20 cellular contexts compared by ENCODE assay signal in the genomic region with DNA sequence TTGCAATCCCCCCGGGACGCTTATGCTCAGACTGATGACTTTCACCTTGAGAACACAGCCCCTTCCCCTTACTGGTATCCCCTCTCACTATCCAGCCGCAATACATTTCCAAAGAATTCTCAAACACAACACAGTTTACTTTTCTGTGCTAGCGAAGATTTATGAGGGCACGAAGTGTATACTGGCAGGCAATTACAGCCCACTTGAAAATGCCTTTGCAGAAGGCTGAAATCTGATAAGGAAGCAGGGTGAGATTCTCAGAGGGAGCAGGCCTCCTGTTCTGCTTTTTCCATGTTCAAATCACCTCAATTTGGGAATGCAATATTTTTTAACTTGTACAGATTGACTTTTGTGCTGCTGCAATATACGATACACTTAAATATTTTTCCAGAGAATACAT.
DNase-seq lines count a peak whose midpoint lies in the region; ATAC-seq and TF ChIP-seq lines count a peak whose summit lies in the region.
"Had no signal": no experiment of that assay in that cellular context is flagged by ENCODE, and none has a peak within 500 bp of the region (broad histone marks: within the 10 kb centered on the region; RNA-seq: fewer than 3 reads in every experiment).

No MANE protein-coding gene starts in this region.

- H3K4me1 Mint-ChIP-seq in nephron progenitor cell = peaks cover 78% of the 10 kb centered on the region

- intact Hi-C loops in colonic mucosa (cut with DNase I) = no loop called here

- H3K27me3 ChIP-seq in colonic mucosa = no peaks in the 10 kb centered on the region
- H3K27me3 ChIP-seq: SJCRH30 had no signal

- no peaks in the 10 kb centered on the region for H3K9me3 Mint-ChIP-seq in nephron progenitor cell
- H3K9me3 Mint-ChIP-seq: HFFc6 had no signal

- TF ChIP-seq CTCF in HEK293 (tag by site-specific recombination; IDR thresholded peaks at IDR 0.05) (no peak), colonic mucosa (IDR thresholded peaks at IDR 0.05) (no peak), nephron progenitor cell (IDR thresholded peaks at IDR 0.05) (no peak)

- H3K27me3 Mint-ChIP-seq in nephron progenitor cell (ENCODE audit: low read depth, poor library complexity) = no peaks in the 10 kb centered on the region

- H3K4me1 ChIP-seq in HEK293 (ENCODE audit: control insufficient read depth, insufficient read depth, low read length) (peaks cover 26% of the 10 kb centered on the region), colonic mucosa (peaks cover 3% of the 10 kb centered on the region)

- DNase-seq in NCI-H2171 (lab: John Stamatoyannopoulos, UW) (peak; percentile 22), colonic mucosa (peak; percentile 25), nephron progenitor cell (peak; percentile 33), HPDE6-E6E7 (ENCODE audit: extremely low spot score) (no peak), AG08396 (ENCODE audit: low spot score) (no peak)
- DNase-seq: AML-193, COR-L47, GOT3, HFFc6, IMR-90, NCI-H1105 treated with DMSO at 0.1 percent for 48 hours, NCI-H345, NCI-H748 treated with DMSO at 0.1 percent for 48 hours, PC-3, T-helper 17 cell had no signal

- H3K27ac ChIP-seq in HEK293 (ENCODE audit: extremely low read depth, low read depth, low read length) (peak overlapping the region; percentile 28; the same call in 1 of the 2 replicates), colonic mucosa (no peak overlapping the region)
- H3K27ac ChIP-seq: RWPE1 had no signal

- peak overlapping the region; percentile 50 for H3K4me3 Mint-ChIP-seq in nephron progenitor cell
- H3K4me3 Mint-ChIP-seq: HFFc6, T-helper 17 cell had no signal

- POLR2A ChIA-PET in HEK293 (lab: Yijun Ruan, JAX) = no interaction called here

- H3K9me3 ChIP-seq in HEK293 (ENCODE audit: control insufficient read depth, insufficient read depth, low read depth, low read length) = no peaks in the 10 kb centered on the region
- no peaks in the 10 kb centered on the region for H3K9me3 ChIP-seq in colonic mucosa
- H3K9me3 ChIP-seq: SJCRH30 had no signal

- ATAC-seq in GM21619 (IDR thresholded peaks at IDR 0.05; ENCODE audit: unreplicated experiment) = no peak
- ATAC-seq in GM21390 (IDR thresholded peaks at IDR 0.05; ENCODE audit: unreplicated experiment) = no peak
- ATAC-seq: PC-3, T-helper 17 cell had no signal

- peak overlapping the region; percentile 86 for H3K27ac Mint-ChIP-seq in nephron progenitor cell
- H3K27ac Mint-ChIP-seq: HFFc6, T-helper 17 cell had no signal

- H3K36me3 ChIP-seq in HEK293 (ENCODE audit: control insufficient read depth in 2 of 2, insufficient read depth in 1 of 2, low read length in 2 of 2) (no peaks in the 10 kb centered on the region), colonic mucosa (no peaks in the 10 kb centered on the region)
- H3K36me3 ChIP-seq: SJCRH30 had no signal

- no peak overlapping the region for H3K9ac ChIP-seq in colonic mucosa (ENCODE audit: low read depth in 2 of 2, low read length in 2 of 2)

- no peaks in the 10 kb centered on the region for H3K36me3 Mint-ChIP-seq in nephron progenitor cell (ENCODE audit: low read depth)

- CTCF ChIA-PET in HEK293 (lab: Yijun Ruan, JAX) = no interaction called here

- no peak overlapping the region for H3K4me3 ChIP-seq in HEK293 (ENCODE audit: low read depth, low read length)
- no peak overlapping the region for H3K4me3 ChIP-seq in colonic mucosa
- H3K4me3 ChIP-seq: SJCRH30 had no signal

TF ChIP-seq in HEK293, 187 proteins besides CTCF, POLR2A, EP300 and RAD21 (continues in another document):
- TF ChIP-seq PRDM1 (tag by site-specific recombination; IDR thresholded peaks at IDR 0.05) = 0 out of 2 replicates have a peak, but pooled peaks have one; percentile 22
- TF ChIP-seq, protein P1, sequence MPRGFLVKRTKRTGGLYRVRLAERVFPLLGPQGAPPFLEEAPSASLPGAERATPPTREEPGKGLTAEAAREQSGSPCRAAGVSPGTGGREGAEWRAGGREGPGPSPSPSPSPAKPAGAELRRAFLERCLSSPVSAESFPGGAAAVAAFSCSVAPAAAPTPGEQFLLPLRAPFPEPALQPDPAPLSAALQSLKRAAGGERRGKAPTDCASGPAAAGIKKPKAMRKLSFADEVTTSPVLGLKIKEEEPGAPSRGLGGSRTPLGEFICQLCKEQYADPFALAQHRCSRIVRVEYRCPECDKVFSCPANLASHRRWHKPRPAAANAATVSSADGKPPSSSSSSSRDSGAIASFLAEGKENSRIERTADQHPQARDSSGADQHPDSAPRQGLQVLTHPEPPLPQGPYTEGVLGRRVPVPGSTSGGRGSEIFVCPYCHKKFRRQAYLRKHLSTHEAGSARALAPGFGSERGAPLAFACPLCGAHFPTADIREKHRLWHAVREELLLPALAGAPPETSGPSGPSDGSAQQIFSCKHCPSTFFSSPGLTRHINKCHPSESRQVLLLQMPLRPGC (tag by site-specific recombination; IDR thresholded peaks at IDR 0.05) = peak; percentile 73
- no peak for TF ChIP-seq ZNF658 (tag by site-specific recombination; IDR thresholded peaks at IDR 0.05)
- TF ChIP-seq, protein P2, sequence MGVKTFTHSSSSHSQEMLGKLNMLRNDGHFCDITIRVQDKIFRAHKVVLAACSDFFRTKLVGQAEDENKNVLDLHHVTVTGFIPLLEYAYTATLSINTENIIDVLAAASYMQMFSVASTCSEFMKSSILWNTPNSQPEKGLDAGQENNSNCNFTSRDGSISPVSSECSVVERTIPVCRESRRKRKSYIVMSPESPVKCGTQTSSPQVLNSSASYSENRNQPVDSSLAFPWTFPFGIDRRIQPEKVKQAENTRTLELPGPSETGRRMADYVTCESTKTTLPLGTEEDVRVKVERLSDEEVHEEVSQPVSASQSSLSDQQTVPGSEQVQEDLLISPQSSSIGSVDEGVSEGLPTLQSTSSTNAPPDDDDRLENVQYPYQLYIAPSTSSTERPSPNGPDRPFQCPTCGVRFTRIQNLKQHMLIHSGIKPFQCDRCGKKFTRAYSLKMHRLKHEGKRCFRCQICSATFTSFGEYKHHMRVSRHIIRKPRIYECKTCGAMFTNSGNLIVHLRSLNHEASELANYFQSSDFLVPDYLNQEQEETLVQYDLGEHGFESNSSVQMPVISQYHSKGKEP (tag by site-specific recombination; IDR thresholded peaks at IDR 0.05) = peak; percentile 59
- TF ChIP-seq, protein P3, sequence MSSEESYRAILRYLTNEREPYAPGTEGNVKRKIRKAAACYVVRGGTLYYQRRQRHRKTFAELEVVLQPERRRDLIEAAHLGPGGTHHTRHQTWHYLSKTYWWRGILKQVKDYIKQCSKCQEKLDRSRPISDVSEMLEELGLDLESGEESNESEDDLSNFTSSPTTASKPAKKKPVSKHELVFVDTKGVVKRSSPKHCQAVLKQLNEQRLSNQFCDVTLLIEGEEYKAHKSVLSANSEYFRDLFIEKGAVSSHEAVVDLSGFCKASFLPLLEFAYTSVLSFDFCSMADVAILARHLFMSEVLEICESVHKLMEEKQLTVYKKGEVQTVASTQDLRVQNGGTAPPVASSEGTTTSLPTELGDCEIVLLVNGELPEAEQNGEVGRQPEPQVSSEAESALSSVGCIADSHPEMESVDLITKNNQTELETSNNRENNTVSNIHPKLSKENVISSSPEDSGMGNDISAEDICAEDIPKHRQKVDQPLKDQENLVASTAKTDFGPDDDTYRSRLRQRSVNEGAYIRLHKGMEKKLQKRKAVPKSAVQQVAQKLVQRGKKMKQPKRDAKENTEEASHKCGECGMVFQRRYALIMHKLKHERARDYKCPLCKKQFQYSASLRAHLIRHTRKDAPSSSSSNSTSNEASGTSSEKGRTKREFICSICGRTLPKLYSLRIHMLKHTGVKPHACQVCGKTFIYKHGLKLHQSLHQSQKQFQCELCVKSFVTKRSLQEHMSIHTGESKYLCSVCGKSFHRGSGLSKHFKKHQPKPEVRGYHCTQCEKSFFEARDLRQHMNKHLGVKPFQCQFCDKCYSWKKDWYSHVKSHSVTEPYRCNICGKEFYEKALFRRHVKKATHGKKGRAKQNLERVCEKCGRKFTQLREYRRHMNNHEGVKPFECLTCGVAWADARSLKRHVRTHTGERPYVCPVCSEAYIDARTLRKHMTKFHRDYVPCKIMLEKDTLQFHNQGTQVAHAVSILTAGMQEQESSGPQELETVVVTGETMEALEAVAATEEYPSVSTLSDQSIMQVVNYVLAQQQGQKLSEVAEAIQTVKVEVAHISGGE (tag by site-specific recombination; conservative IDR thresholded peaks at IDR 0.05; ENCODE audit: low read depth) = peak; percentile 69; the same call in 1 of the 2 replicates
- TF ChIP-seq ZNF239 (tag by site-specific recombination; IDR thresholded peaks at IDR 0.05) = no peak
- TF ChIP-seq, protein P4, sequence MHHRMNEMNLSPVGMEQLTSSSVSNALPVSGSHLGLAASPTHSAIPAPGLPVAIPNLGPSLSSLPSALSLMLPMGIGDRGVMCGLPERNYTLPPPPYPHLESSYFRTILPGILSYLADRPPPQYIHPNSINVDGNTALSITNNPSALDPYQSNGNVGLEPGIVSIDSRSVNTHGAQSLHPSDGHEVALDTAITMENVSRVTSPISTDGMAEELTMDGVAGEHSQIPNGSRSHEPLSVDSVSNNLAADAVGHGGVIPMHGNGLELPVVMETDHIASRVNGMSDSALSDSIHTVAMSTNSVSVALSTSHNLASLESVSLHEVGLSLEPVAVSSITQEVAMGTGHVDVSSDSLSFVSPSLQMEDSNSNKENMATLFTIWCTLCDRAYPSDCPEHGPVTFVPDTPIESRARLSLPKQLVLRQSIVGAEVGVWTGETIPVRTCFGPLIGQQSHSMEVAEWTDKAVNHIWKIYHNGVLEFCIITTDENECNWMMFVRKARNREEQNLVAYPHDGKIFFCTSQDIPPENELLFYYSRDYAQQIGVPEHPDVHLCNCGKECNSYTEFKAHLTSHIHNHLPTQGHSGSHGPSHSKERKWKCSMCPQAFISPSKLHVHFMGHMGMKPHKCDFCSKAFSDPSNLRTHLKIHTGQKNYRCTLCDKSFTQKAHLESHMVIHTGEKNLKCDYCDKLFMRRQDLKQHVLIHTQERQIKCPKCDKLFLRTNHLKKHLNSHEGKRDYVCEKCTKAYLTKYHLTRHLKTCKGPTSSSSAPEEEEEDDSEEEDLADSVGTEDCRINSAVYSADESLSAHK (tag by site-specific recombination; IDR thresholded peaks at IDR 0.05) = peak; percentile 70
- TF ChIP-seq ZEB2 (tag by site-specific recombination; IDR thresholded peaks at IDR 0.05) = peak; percentile 55; the same call in 1 of the 2 replicates
- TF ChIP-seq SP7 (tag by site-specific recombination; IDR thresholded peaks at IDR 0.05) = peak; percentile 77
- no peak for TF ChIP-seq ZBTB17 (tag by site-specific recombination; IDR thresholded peaks at IDR 0.05)
- TF ChIP-seq ZNF768 (tag by site-specific recombination; IDR thresholded peaks at IDR 0.05) = no peak
- peak; percentile 87 for TF ChIP-seq OSR2 (tag by site-specific recombination; IDR thresholded peaks at IDR 0.05)
- peak; percentile 96 for TF ChIP-seq TRIM28 (IDR thresholded peaks at IDR 0.05; ENCODE audit: borderline replicate concordance, low read length)
- peak; percentile 40; the same call in 1 of the 2 replicates for TF ChIP-seq TCF7L2 (IDR thresholded peaks at IDR 0.05; ENCODE audit: borderline replicate concordance, low read depth, low read length)
- TF ChIP-seq ZFHX2 (tag by site-specific recombination; conservative IDR thresholded peaks at IDR 0.05) = peak; percentile 42; the same call in 1 of the 2 replicates
- TF ChIP-seq ZBTB8A (tag by site-specific recombination; IDR thresholded peaks at IDR 0.05) = peak; percentile 91

Comparison
In these comparisons a context has a peak if more than half of its experiments do, and no peak if none do; other contexts are left out.
1. DNase-seq: peak in NCI-H2171 (single experiment), colonic mucosa (single experiment) and nephron progenitor cell (single experiment); none in HPDE6-E6E7 (single experiment) and AG08396 (single experiment).